Comparison of ENCODE assay signal across 9 cellular contexts in genomic region chr7:98617051-98617959, GRCh38. TPM values are rescaled to one million over a fixed set of nuclear protein-coding genes. Genes with fewer than 3 reads are reported as not detected.
DNase-seq lines count a peak whose midpoint lies in the region; ATAC-seq and TF ChIP-seq lines count a peak whose summit lies in the region.
"Had no signal": no experiment of that assay in that cellular context is flagged by ENCODE, and none has a peak within 500 bp of the region (broad histone marks: within the 10 kb centered on the region; RNA-seq: fewer than 3 reads in every experiment).

TSS of gene NPTX2 (plus strand) at chr7:98617285. CDS start at chr7:98617462, 177 bp downstream.

- H3K4me1 Mint-ChIP-seq in GM23338 = peaks cover 21% of the 10 kb centered on the region

- H3K4me3 ChIP-seq in GM23338 (peak within 1 kb of the TSS; percentile 77), fibroblast of pulmonary artery (replicated peaks; ENCODE audit: low read depth, low read length) (peak within 1 kb of the TSS; percentile 47)

- H3F3A ChIP-seq in GM23338 (replicated peaks; ENCODE audit: low read depth) = no peaks in the 10 kb centered on the region

- H3K4me2 ChIP-seq in GM23338 = peak within 1 kb of the TSS; percentile 86

- peaks cover 40% of the 10 kb centered on the region for H3K27me3 Mint-ChIP-seq in GM23338 (ENCODE audit: insufficient read depth, low read depth, poor library complexity)

- H3K9me3 Mint-ChIP-seq in GM23338 = no peaks in the 10 kb centered on the region

- peaks cover 9% of the 10 kb centered on the region for H3K4me1 ChIP-seq in GM23338 (ENCODE audit: insufficient read depth)

- peak within 1 kb of the TSS; percentile 78 for H3K4me3 Mint-ChIP-seq in GM23338

- H3K27ac Mint-ChIP-seq in GM23338 = no peak within 1 kb of the TSS

- no peaks in the 10 kb centered on the region for H3K79me2 ChIP-seq in GM23338 (replicated peaks; ENCODE audit: insufficient read depth)

- peak in 1 of 2 experiments; percentile 37; a peak in 2 of 4 replicates for TF ChIP-seq CTCF in GM23338 (conservative IDR thresholded peaks at IDR 0.05; ENCODE audit: low read depth in 2 of 2)
- no peak for TF ChIP-seq CTCF in fibroblast of pulmonary artery (IDR thresholded peaks at IDR 0.05; ENCODE audit: low read length, missing control alignments)

- ATAC-seq in GM23338 (peak; percentile 76), HG02623 (IDR thresholded peaks at IDR 0.05; ENCODE audit: unreplicated experiment) (no peak), GM19351 (IDR thresholded peaks at IDR 0.05; ENCODE audit: unreplicated experiment) (no peak)

- no peaks in the 10 kb centered on the region for H3K9me2 ChIP-seq in GM23338 (ENCODE audit: insufficient read depth)

- H3K27ac ChIP-seq in GM23338 (ENCODE audit: low read depth) = no peak within 1 kb of the TSS

- peak within 1 kb of the TSS; percentile 93 for H2AFZ ChIP-seq in GM23338

- no peaks in the 10 kb centered on the region for H3K36me3 ChIP-seq in GM23338 (ENCODE audit: insufficient read depth)

- H4K20me1 ChIP-seq in GM23338 (replicated peaks; ENCODE audit: insufficient read depth) = peaks cover 11% of the 10 kb centered on the region

- peaks cover 4% of the 10 kb centered on the region; the same call in 1 of the 3 replicates for H3K36me3 Mint-ChIP-seq in GM23338 (ENCODE audit: low read depth)

- peak; percentile 91 for DNase-seq in GM23338 (ENCODE audit: low spot score)
- DNase-seq in NCI-H82 (lab: John Stamatoyannopoulos, UW) = peak; percentile 93
- DNase-seq in fibroblast of pulmonary artery (ENCODE audit: low read depth) = peak; percentile 47
- peak in 49 of 56 donors; percentile 16 to 80 (median 51) for DNase-seq in nucleus accumbens (lab: John Stamatoyannopoulos, UW)
- no peak for DNase-seq in GM19240 (ENCODE audit: insufficient read length, low spot score)
- DNase-seq in NAMALWA (ENCODE audit: low spot score) = no peak
- DNase-seq: IMR-90 had no signal

- H3K27me3 ChIP-seq in GM23338 (ENCODE audit: insufficient read depth) = peaks cover 56% of the 10 kb centered on the region

TF ChIP-seq in GM23338, 12 proteins besides CTCF, POLR2A, EP300 and RAD21:
- TF ChIP-seq POLR2AphosphoS5 (IDR thresholded peaks at IDR 0.05; ENCODE audit: low read depth) (peak; percentile 97), EZH2phosphoT487 (IDR thresholded peaks at IDR 0.05; ENCODE audit: unreplicated experiment) (no peak), CREB1 (CRISPR knock-in tag; IDR thresholded peaks at IDR 0.05; ENCODE audit: low read depth) (peak; percentile 81)
TF ChIP-seq in GM23338: peak in this region for 2.

RNA-seq across cellular contexts. Expression of gene NPTX2, which starts in this region (rescaled TPM):
- total RNA-seq in GM23338 (2014; rRNA removed; shearing (Covaris generic)) = 24.1 and 29.9 TPM in 2 replicates
- polyA plus RNA-seq in GM23338 (2016; fragmentation: Nextera tagmentation; extraction: Ambion mirVana) = 8.1 and 8.2 TPM in 2 replicates

Comparison
In these comparisons a context has a peak if more than half of its experiments do, and no peak if none do; other contexts are left out.
1. DNase-seq: peak in GM23338 (single experiment), NCI-H82 (single experiment), fibroblast of pulmonary artery (single experiment) and nucleus accumbens (49 of 56); none in GM19240 (single experiment) and NAMALWA (single experiment).